In genomic region chr6:166335378-166336366, GRCh38 we compare ENCODE assay signal across 14 cellular contexts. TPM values are rescaled to one million over a fixed set of nuclear protein-coding genes. Genes with fewer than 3 reads are reported as not detected.
DNase-seq lines count a peak whose midpoint lies in the region; ATAC-seq, FAIRE-seq and TF ChIP-seq lines count a peak whose summit lies in the region.
"Had no signal": no experiment of that assay in that cellular context is flagged by ENCODE, and none has a peak within 500 bp of the region (broad histone marks: within the 10 kb centered on the region; RNA-seq: fewer than 3 reads in every experiment).

No MANE protein-coding gene starts in this region.

- peaks cover 6 to 41% (median 39%) of the 10 kb centered on the region in 4 donors for H3K36me3 ChIP-seq in stomach

- intact Hi-C loops in stomach (cut with DNase I; ENCODE audit: low total_unique reads), result no loop called here

- TF ChIP-seq CTCF in stomach (IDR thresholded peaks at IDR 0.05), result no peak

- peaks cover 19 to 71% (median 54%) of the 10 kb centered on the region in 4 donors for H3K4me1 ChIP-seq in stomach

- WGBS in stomach, 5 donors, result 80 to 85% (median 84%) methylated on average over 11 of the region's 11 CpGs

- no peaks in the 10 kb centered on the region for H3K9me3 Mint-ChIP-seq in activated T-helper 17 cell treated with anti-CD3 and anti-CD28 coated beads, Interleukin-2, amount 50 U/mL, for 72 hours
- H3K9me3 Mint-ChIP-seq: activated naive CD8-positive, alpha-beta T cell treated with anti-CD3 and anti-CD28 coated beads, Interleukin-2, amount 10 ng/mL, durations not matched to agents 7 days and 5 days had no signal

- H3K4me3 ChIP-seq in stomach, result no peak overlapping the region
- H3K4me3 ChIP-seq: MG63 had no signal

- H3K27me3 Mint-ChIP-seq in activated T-helper 17 cell treated with anti-CD3 and anti-CD28 coated beads, Interleukin-2, amount 50 U/mL, for 72 hours, result no peaks in the 10 kb centered on the region
- H3K27me3 Mint-ChIP-seq: T-helper 17 cell had no signal

- H3K36me3 Mint-ChIP-seq in activated T-helper 17 cell treated with anti-CD3 and anti-CD28 coated beads, Interleukin-2, amount 50 U/mL, for 72 hours (ENCODE audit: low read depth), result peaks cover 14% of the 10 kb centered on the region

- H3K4me3 Mint-ChIP-seq in activated T-helper 17 cell treated with anti-CD3 and anti-CD28 coated beads, Interleukin-2, amount 50 U/mL, for 72 hours, result peak overlapping the region; percentile 74
- H3K4me3 Mint-ChIP-seq: activated naive CD8-positive, alpha-beta T cell treated with anti-CD3 and anti-CD28 coated beads, Interleukin-2, amount 10 ng/mL, durations not matched to agents 7 days and 5 days; T-helper 17 cell had no signal

- peak; percentile 81 for FAIRE-seq in GM18507 (lab: Jason Lieb, UNC)

- no peaks in the 10 kb centered on the region for H3K9me3 ChIP-seq in stomach
- H3K9me3 ChIP-seq: MG63 had no signal

- peak; percentile 46 for ATAC-seq in GM19397 (IDR thresholded peaks at IDR 0.05; ENCODE audit: unreplicated experiment)
- ATAC-seq in HG02885 (IDR thresholded peaks at IDR 0.05; ENCODE audit: poor library complexity, unreplicated experiment), result peak; percentile 43
- no peak for ATAC-seq in activated T-helper 17 cell treated with anti-CD3 and anti-CD28 coated beads, Interleukin-2, amount 50 U/mL, for 72 hours (replicated peaks)
- ATAC-seq: PC-3, T-helper 17 cell had no signal

- H3K27ac ChIP-seq in stomach, result no peak overlapping the region

- H3K27me3 ChIP-seq in stomach, result no peaks in the 10 kb centered on the region
- H3K27me3 ChIP-seq: MG63 had no signal

- no peak for TF ChIP-seq POLR2A in stomach (IDR thresholded peaks at IDR 0.05)

- H3K4me1 Mint-ChIP-seq in activated T-helper 17 cell treated with anti-CD3 and anti-CD28 coated beads, Interleukin-2, amount 50 U/mL, for 72 hours, result peaks cover 32% of the 10 kb centered on the region

- DNase-seq in GM18507 (ENCODE audit: extremely low spot score, insufficient read length, low read depth), result no peak
- no peak for DNase-seq in HT-29 (ENCODE audit: low spot score)
- DNase-seq in NCI-H146 (lab: John Stamatoyannopoulos, UW), result no peak
- DNase-seq in stomach, result no peak
- no peak for DNase-seq in effector CD4-positive, alpha-beta T cell
- DNase-seq: activated naive CD8-positive, alpha-beta T cell treated with anti-CD3 and anti-CD28 coated beads, Interleukin-2, amount 10 ng/mL, durations not matched to agents 7 days and 5 days; MG63; midbrain; PC-3; stimulated activated CD4-positive, alpha-beta T cell treated with anti-CD3 and anti-CD28 coated beads, Interleukin-2, amount 100 ng/mL, for 48 hours; T-helper 17 cell had no signal

- no peak for TF ChIP-seq EP300 in stomach (IDR thresholded peaks at IDR 0.05)

- H3K27ac Mint-ChIP-seq in activated T-helper 17 cell treated with anti-CD3 and anti-CD28 coated beads, Interleukin-2, amount 50 U/mL, for 72 hours, result no peak overlapping the region
- H3K27ac Mint-ChIP-seq: activated naive CD8-positive, alpha-beta T cell treated with anti-CD3 and anti-CD28 coated beads, Interleukin-2, amount 10 ng/mL, durations not matched to agents 7 days and 5 days; T-helper 17 cell had no signal

RNA-seq across cellular contexts. Expression of gene SFT2D1, which starts 6.7 kb away (rescaled TPM):
- total RNA-seq in activated T-helper 17 cell treated with anti-CD3 and anti-CD28 coated beads, Interleukin-2, amount 50 U/mL, for 72 hours, result 10 to 100 TPM; 40.1 to 43.8 TPM
- total RNA-seq in HT-29 (2014; rRNA removed; shearing (Covaris generic)), result 61.6 and 69.3 TPM in 2 replicates
- total RNA-seq in stomach, result 10 to 100 TPM in 3 of 5 donors, 1 to 10 TPM in 2; 4.7 to 96.8 (median 44.6) TPM
- polyA plus RNA-seq in stomach, result 10 to 100 TPM; 37.7 to 59.3 (median 44.4) TPM

RNA-seq across cellular contexts. Expression of gene PRR18, which starts 27.5 kb away (rescaled TPM):
- not detected for total RNA-seq in activated T-helper 17 cell treated with anti-CD3 and anti-CD28 coated beads, Interleukin-2, amount 50 U/mL, for 72 hours
- 0.05 TPM in 1 of 2 replicates, not detected in the other for total RNA-seq in HT-29 (2014; rRNA removed; shearing (Covaris generic))
- total RNA-seq in stomach, result under 1 TPM in 1 of 5 donors, not detected in 4; 0.18 TPM
- not detected for polyA plus RNA-seq in stomach
- total RNA-seq: activated naive CD8-positive, alpha-beta T cell treated with anti-CD3 and anti-CD28 coated beads, Interleukin-2, amount 10 ng/mL, durations not matched to agents 7 days and 5 days; PC-3; T-helper 17 cell had no signal

RNA-seq across cellular contexts. Expression of gene MPC1, which starts 47.1 kb away (rescaled TPM):
- total RNA-seq in activated T-helper 17 cell treated with anti-CD3 and anti-CD28 coated beads, Interleukin-2, amount 50 U/mL, for 72 hours, result 10 to 100 TPM in 1 of 2 donors, 1 to 10 TPM in 1; 6.5 to 15.9 TPM
- 35.0 and 41.3 TPM in 2 replicates for total RNA-seq in HT-29 (2014; rRNA removed; shearing (Covaris generic))
- 100 to 1,000 TPM in 1 of 5 donors, 10 to 100 TPM in 4; 48.4 to 120 (median 88.1) TPM for total RNA-seq in stomach
- polyA plus RNA-seq in stomach, result 100 to 1,000 TPM in 2 of 3 donors, 10 to 100 TPM in 1; 64.7 to 188 (median 155) TPM
